In genomic region chr20:53914091-53914860, GRCh38 we compare ENCODE assay signal across 1 cellular context.
TF ChIP-seq lines count a peak whose summit lies in the region.

No MANE protein-coding gene starts in this region.

TF ChIP-seq in GM23338, 12 proteins besides CTCF, POLR2A, EP300 and RAD21 (continued from another document):
- TF ChIP-seq ETS1 (IDR thresholded peaks at IDR 0.05), result no peak
- no peak for TF ChIP-seq STAT1 (IDR thresholded peaks at IDR 0.05; ENCODE audit: unreplicated experiment)
- TF ChIP-seq JUNB (IDR thresholded peaks at IDR 0.05; ENCODE audit: unreplicated experiment), result no peak
- no peak for TF ChIP-seq ZNF114 (CRISPR knock-in tag; IDR thresholded peaks at IDR 0.05)
- TF ChIP-seq EZH2phosphoT487 (IDR thresholded peaks at IDR 0.05; ENCODE audit: unreplicated experiment), result no peak
- TF ChIP-seq ZNF331 (CRISPR knock-in tag; IDR thresholded peaks at IDR 0.05; ENCODE audit: low read depth), result no peak
- no peak for TF ChIP-seq EZH2 (IDR thresholded peaks at IDR 0.05; ENCODE audit: low read depth, unreplicated experiment)
